In the genomic region with DNA sequence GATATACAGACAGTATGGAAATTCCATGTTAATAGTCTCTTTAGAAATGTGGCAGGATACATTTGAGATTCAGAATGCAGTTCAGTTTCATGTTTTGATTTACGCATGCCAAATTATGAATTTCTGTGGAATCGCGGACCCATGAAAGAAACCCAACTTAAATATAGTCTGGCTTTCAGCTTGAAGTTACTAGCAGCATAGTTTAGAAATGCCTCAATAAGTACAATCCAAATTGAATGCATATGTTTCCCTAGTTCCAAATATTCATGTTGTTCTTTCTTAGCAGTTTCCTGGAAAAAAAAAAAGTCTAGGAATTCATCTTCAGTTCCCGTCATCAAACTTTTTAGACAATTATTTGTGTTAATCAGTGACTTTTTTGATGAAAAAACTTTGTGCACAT, we compare ENCODE assay signal across 20 cellular contexts.
DNase-seq lines count a peak whose midpoint lies in the region; ATAC-seq and TF ChIP-seq lines count a peak whose summit lies in the region.
"Had no signal": no experiment of that assay in that cellular context is flagged by ENCODE, and none has a peak within 500 bp of the region (broad histone marks: within the 10 kb centered on the region; RNA-seq: fewer than 3 reads in every experiment).

No MANE protein-coding gene starts in this region.

- no peak overlapping the region for H4K12ac ChIP-seq in trophoblast cell (ENCODE audit: low read depth, low read length)

- no peaks in the 10 kb centered on the region for H3K27me3 ChIP-seq in esophagus muscularis mucosa
- H3K27me3 ChIP-seq in hepatocyte = no peaks in the 10 kb centered on the region
- no peaks in the 10 kb centered on the region for H3K27me3 ChIP-seq in trophoblast cell (ENCODE audit: insufficient read depth, low read length)

- H2AK5ac ChIP-seq in trophoblast cell (ENCODE audit: low read length) = no peak overlapping the region

- H4K91ac ChIP-seq in trophoblast cell (ENCODE audit: low read depth, low read length) = no peak overlapping the region

- H4K20me1 ChIP-seq in hepatocyte (ENCODE audit: insufficient read depth, poor library complexity, severe bottlenecking) = no peaks in the 10 kb centered on the region

- peaks cover 0 to 52% (median 47%) of the 10 kb centered on the region in 4 donors for H3K4me1 ChIP-seq in esophagus muscularis mucosa
- H3K4me1 ChIP-seq in hepatocyte (ENCODE audit: insufficient read depth) = no peaks in the 10 kb centered on the region
- peaks cover 0 to 1% of the 10 kb centered on the region in 2 experiments for H3K4me1 ChIP-seq in trophoblast cell (ENCODE audit: control insufficient read depth in 1 of 2, insufficient read depth in 2 of 2, low read length in 2 of 2)

- no peak overlapping the region for H2BK5ac ChIP-seq in trophoblast cell (ENCODE audit: low read depth, low read length, poor library complexity)

- no peak overlapping the region for H2BK12ac ChIP-seq in trophoblast cell (ENCODE audit: low read length)

- no peak overlapping the region for H3K14ac ChIP-seq in trophoblast cell (ENCODE audit: low read length)

- H4K8ac ChIP-seq in trophoblast cell (ENCODE audit: low read depth, low read length) = no peak overlapping the region

- H3K4me3 ChIP-seq in AG10803 (ENCODE audit: low read length) = no peak overlapping the region
- H3K4me3 ChIP-seq in esophagus muscularis mucosa = no peak overlapping the region
- no peak overlapping the region for H3K4me3 ChIP-seq in hepatocyte
- H3K4me3 ChIP-seq in trophoblast cell (ENCODE audit: low read depth, low read length) = no peak overlapping the region
- H3K4me3 ChIP-seq: GM12878 had no signal

- DNase-seq in AG10803 (ENCODE audit: low read depth) (peak; percentile 72), esophagus muscularis mucosa (ENCODE audit: extremely low spot score) (no peak), hepatocyte (ENCODE audit: low spot score) (no peak), NCI-H524 (lab: John Stamatoyannopoulos, UW) (no peak), NK-92 (lab: John Stamatoyannopoulos, UW; ENCODE audit: unreplicated experiment) (no peak), trophoblast cell (no peak)
- DNase-seq: DMS153, NCI-H1048, NCI-H1417, NCI-H1694, NCI-H2029 treated with DMSO at 0.1 percent for 48 hours, NCI-H69, SHP77 had no signal

- no peak overlapping the region for H3K23ac ChIP-seq in trophoblast cell (ENCODE audit: low read length)

- no peak for TF ChIP-seq CTCF in AG10803 (conservative IDR thresholded peaks at IDR 0.05; ENCODE audit: low read length)
- no peak for TF ChIP-seq CTCF in esophagus muscularis mucosa (IDR thresholded peaks at IDR 0.05)
- no peak for TF ChIP-seq CTCF in hepatocyte (IDR thresholded peaks at IDR 0.05; ENCODE audit: poor library complexity)

- H3K9me3 ChIP-seq in esophagus muscularis mucosa (no peaks in the 10 kb centered on the region), hepatocyte (ENCODE audit: low read depth) (no peaks in the 10 kb centered on the region), trophoblast cell (ENCODE audit: insufficient read depth, low read depth, low read length) (no peaks in the 10 kb centered on the region)

- no peak for TF ChIP-seq POLR2A in esophagus muscularis mucosa (IDR thresholded peaks at IDR 0.05; ENCODE audit: low read depth)

- no peak for TF ChIP-seq EP300 in esophagus muscularis mucosa (IDR thresholded peaks at IDR 0.05)

- no peaks in the 10 kb centered on the region for H3K79me1 ChIP-seq in trophoblast cell (ENCODE audit: low read length)

- H3K27ac ChIP-seq in esophagus muscularis mucosa (replicated peaks in 1 of 4) = peak overlapping the region; percentile 21 to 61 (median 61)
- H3K27ac ChIP-seq in hepatocyte = no peak overlapping the region
- H3K27ac ChIP-seq in trophoblast cell (ENCODE audit: low read depth, low read length) = no peak overlapping the region
- H3K27ac ChIP-seq: 22Rv1, RWPE1 had no signal

- peaks cover 8 to 32% (median 19%) of the 10 kb centered on the region in 4 donors for H3K36me3 ChIP-seq in esophagus muscularis mucosa
- H3K36me3 ChIP-seq in hepatocyte (replicated peaks; ENCODE audit: insufficient read depth, low read depth) = no peaks in the 10 kb centered on the region
- H3K36me3 ChIP-seq in trophoblast cell (ENCODE audit: control insufficient read depth in 1 of 2, insufficient read depth in 2 of 2, low read length in 2 of 2) = no peaks in the 10 kb centered on the region

- no peak overlapping the region for H2AFZ ChIP-seq in hepatocyte
- no peak overlapping the region for H2AFZ ChIP-seq in trophoblast cell (ENCODE audit: insufficient read depth, low read length, poor library complexity)

- intact Hi-C loops in esophagus muscularis mucosa (cut with DNase I) = no loop called here

- WGBS in esophagus muscularis mucosa = 72% methylated on average over 4 of the region's 4 CpGs
- WGBS in hepatocyte (ENCODE audit: low lambda C conversion rate, missing lambda C conversion rate) = 74% methylated on average over 4 of the region's 4 CpGs
- WGBS in trophoblast cell (ENCODE audit: extremely low coverage, insufficient coverage, insufficient read length) = no CpG with 5 or more reads among the region's 4 CpGs

- H3K79me2 ChIP-seq in hepatocyte (no peaks in the 10 kb centered on the region), trophoblast cell (ENCODE audit: control insufficient read depth, insufficient read depth, low read length, poor library complexity) (no peaks in the 10 kb centered on the region)

- H2BK120ac ChIP-seq in trophoblast cell (ENCODE audit: insufficient read depth, low read length, poor library complexity) = no peak overlapping the region

- no peak overlapping the region for H3K18ac ChIP-seq in trophoblast cell (ENCODE audit: low read length)

- ATAC-seq in SK-N-SH treated with all-trans-retinoic acid at 6 μM for 48 hours (peak; percentile 67), HG02981 (IDR thresholded peaks at IDR 0.05; ENCODE audit: unreplicated experiment) (no peak)
- ATAC-seq: GM12878, HCT116, Panc1 had no signal

- H3K9me2 ChIP-seq in hepatocyte (replicated peaks; ENCODE audit: insufficient read depth) = no peaks in the 10 kb centered on the region

- no peak overlapping the region for H3K9ac ChIP-seq in trophoblast cell (ENCODE audit: low read length)

- H3K4ac ChIP-seq in trophoblast cell (ENCODE audit: low read depth, low read length) = no peak overlapping the region

- H3K4me2 ChIP-seq in hepatocyte (peak overlapping the region; percentile 22), trophoblast cell (ENCODE audit: low read length) (no peak overlapping the region)

TF ChIP-seq in SK-N-SH treated with all-trans-retinoic acid at 6 μM for 48 hours, 23 proteins besides CTCF, POLR2A, EP300 and RAD21 (continues in another document):
- TF ChIP-seq, protein P1, sequence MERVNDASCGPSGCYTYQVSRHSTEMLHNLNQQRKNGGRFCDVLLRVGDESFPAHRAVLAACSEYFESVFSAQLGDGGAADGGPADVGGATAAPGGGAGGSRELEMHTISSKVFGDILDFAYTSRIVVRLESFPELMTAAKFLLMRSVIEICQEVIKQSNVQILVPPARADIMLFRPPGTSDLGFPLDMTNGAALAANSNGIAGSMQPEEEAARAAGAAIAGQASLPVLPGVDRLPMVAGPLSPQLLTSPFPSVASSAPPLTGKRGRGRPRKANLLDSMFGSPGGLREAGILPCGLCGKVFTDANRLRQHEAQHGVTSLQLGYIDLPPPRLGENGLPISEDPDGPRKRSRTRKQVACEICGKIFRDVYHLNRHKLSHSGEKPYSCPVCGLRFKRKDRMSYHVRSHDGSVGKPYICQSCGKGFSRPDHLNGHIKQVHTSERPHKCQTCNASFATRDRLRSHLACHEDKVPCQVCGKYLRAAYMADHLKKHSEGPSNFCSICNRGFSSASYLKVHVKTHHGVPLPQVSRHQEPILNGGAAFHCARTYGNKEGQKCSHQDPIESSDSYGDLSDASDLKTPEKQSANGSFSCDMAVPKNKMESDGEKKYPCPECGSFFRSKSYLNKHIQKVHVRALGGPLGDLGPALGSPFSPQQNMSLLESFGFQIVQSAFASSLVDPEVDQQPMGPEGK (CRISPR knock-in tag; IDR thresholded peaks at IDR 0.05; ENCODE audit: borderline replicate concordance) = no peak
- TF ChIP-seq, protein P2, sequence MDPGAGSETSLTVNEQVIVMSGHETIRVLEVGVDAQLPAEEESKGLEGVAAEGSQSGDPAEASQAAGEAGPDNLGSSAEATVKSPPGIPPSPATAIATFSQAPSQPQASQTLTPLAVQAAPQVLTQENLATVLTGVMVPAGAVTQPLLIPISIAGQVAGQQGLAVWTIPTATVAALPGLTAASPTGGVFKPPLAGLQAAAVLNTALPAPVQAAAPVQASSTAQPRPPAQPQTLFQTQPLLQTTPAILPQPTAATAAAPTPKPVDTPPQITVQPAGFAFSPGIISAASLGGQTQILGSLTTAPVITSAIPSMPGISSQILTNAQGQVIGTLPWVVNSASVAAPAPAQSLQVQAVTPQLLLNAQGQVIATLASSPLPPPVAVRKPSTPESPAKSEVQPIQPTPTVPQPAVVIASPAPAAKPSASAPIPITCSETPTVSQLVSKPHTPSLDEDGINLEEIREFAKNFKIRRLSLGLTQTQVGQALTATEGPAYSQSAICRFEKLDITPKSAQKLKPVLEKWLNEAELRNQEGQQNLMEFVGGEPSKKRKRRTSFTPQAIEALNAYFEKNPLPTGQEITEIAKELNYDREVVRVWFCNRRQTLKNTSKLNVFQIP (CRISPR knock-in tag; IDR thresholded peaks at IDR 0.05; ENCODE audit: borderline replicate concordance, low read depth) = no peak
- TF ChIP-seq, protein P3, sequence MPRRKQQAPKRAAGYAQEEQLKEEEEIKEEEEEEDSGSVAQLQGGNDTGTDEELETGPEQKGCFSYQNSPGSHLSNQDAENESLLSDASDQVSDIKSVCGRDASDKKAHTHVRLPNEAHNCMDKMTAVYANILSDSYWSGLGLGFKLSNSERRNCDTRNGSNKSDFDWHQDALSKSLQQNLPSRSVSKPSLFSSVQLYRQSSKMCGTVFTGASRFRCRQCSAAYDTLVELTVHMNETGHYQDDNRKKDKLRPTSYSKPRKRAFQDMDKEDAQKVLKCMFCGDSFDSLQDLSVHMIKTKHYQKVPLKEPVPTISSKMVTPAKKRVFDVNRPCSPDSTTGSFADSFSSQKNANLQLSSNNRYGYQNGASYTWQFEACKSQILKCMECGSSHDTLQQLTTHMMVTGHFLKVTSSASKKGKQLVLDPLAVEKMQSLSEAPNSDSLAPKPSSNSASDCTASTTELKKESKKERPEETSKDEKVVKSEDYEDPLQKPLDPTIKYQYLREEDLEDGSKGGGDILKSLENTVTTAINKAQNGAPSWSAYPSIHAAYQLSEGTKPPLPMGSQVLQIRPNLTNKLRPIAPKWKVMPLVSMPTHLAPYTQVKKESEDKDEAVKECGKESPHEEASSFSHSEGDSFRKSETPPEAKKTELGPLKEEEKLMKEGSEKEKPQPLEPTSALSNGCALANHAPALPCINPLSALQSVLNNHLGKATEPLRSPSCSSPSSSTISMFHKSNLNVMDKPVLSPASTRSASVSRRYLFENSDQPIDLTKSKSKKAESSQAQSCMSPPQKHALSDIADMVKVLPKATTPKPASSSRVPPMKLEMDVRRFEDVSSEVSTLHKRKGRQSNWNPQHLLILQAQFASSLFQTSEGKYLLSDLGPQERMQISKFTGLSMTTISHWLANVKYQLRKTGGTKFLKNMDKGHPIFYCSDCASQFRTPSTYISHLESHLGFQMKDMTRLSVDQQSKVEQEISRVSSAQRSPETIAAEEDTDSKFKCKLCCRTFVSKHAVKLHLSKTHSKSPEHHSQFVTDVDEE (CRISPR knock-in tag; IDR thresholded peaks at IDR 0.05) = no peak
- TF ChIP-seq ESRRG (CRISPR knock-in tag; IDR thresholded peaks at IDR 0.05) (no peak), RARB (CRISPR knock-in tag; IDR thresholded peaks at IDR 0.05) (no peak)

Comparison
In these comparisons a context has a peak if more than half of its experiments do, and no peak if none do; other contexts are left out.
1. H3K27ac ChIP-seq: peak in esophagus muscularis mucosa (4 of 4); none in hepatocyte (single experiment) and trophoblast cell (single experiment).